In the genomic region with DNA sequence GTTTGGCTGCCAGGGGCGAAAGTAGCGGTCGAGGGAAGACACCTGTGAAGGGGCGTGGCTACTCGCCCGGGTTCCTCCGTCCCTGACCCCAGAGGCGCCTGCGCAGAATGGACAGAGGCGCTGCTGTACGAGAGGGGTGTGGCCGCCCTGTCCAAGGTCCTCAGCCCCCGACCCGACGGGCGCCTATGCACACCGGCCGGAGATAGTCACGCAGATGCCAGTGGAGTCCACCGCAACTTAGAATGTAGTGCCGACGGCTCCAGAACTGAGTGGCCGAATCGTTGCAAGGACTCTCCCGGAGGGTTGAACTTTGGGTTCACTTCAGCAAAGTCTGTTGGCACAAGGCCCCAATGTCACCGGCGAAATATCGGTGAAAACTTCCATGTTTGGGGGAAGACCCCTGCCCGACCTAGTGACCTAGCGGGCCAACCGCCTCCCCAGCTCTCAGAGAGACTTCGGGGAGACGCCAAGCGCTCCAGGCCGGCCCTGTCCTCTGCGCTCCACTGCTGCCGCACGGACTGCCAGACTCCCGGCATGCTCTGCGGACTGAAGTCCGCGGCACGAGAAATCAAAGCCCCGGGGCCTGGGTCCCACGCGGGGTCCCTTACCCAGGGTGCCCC, we compare ENCODE assay signal across 8 cellular contexts. TPM values are rescaled to one million over a fixed set of nuclear protein-coding genes. Genes with fewer than 3 reads are reported as not detected.
DNase-seq lines count a peak whose midpoint lies in the region; ATAC-seq and TF ChIP-seq lines count a peak whose summit lies in the region.

No MANE protein-coding gene starts in this region.

- peak overlapping the region; percentile 94 for H3K4me3 Mint-ChIP-seq in neural crest cell

- TF ChIP-seq POLR2A in stomach (IDR thresholded peaks at IDR 0.05), result no peak

- no peaks in the 10 kb centered on the region for H3K9me3 Mint-ChIP-seq in neural crest cell

- no peaks in the 10 kb centered on the region for H3K27me3 ChIP-seq in stomach

- H3K36me3 ChIP-seq in stomach, result no peaks in the 10 kb centered on the region

- H3K36me3 Mint-ChIP-seq in neural crest cell (ENCODE audit: low read depth), result no peaks in the 10 kb centered on the region

- H3K27me3 Mint-ChIP-seq in neural crest cell (ENCODE audit: low read depth), result peaks cover 22% of the 10 kb centered on the region

- no peaks in the 10 kb centered on the region for H3K9me3 ChIP-seq in stomach

- TF ChIP-seq CTCF in foreskin fibroblast (IDR thresholded peaks at IDR 0.05; ENCODE audit: low read depth, low read length), result no peak
- TF ChIP-seq CTCF in neural crest cell (conservative IDR thresholded peaks at IDR 0.05), result no peak
- TF ChIP-seq CTCF in stomach (IDR thresholded peaks at IDR 0.05), result peak in 1 of 7 experiments; percentile 7

- peak overlapping the region; percentile 100 for H3K27ac Mint-ChIP-seq in neural crest cell (ENCODE audit: unreplicated experiment)

- WGBS in stomach, 5 donors, result 0 to 1% (median 0%) methylated on average over 16 to 46 of the region's 46 CpGs

- DNase-seq in COLO829 (ENCODE audit: low spot score) (peak; percentile 28), HuH-7 (ENCODE audit: low spot score) (peak; percentile 99), foreskin fibroblast (peak in 1 of 2 donors; percentile 74), neural crest cell (ENCODE audit: low read depth, low spot score) (peak; percentile 75), stomach (peak; percentile 80)
- DNase-seq in activated effector memory CD4-positive, alpha-beta T cell treated with Interleukin-2 at 50 U/mL for 16 hours, result peak; percentile 66

- H3K4me1 Mint-ChIP-seq in neural crest cell, result peaks cover 28% of the 10 kb centered on the region

- TF ChIP-seq EP300 in stomach (IDR thresholded peaks at IDR 0.05), result no peak

- peaks cover 9 to 44% (median 20%) of the 10 kb centered on the region in 4 donors for H3K4me1 ChIP-seq in stomach

- peak overlapping the region; percentile 67 to 85 (median 81) for H3K27ac ChIP-seq in stomach

- ATAC-seq in GM21515 (IDR thresholded peaks at IDR 0.05; ENCODE audit: unreplicated experiment), result peak; percentile 55

- intact Hi-C loops in stomach (cut with DNase I; ENCODE audit: low total_unique reads), result no loop called here

- H3K4me3 ChIP-seq in foreskin fibroblast (ENCODE audit: low read depth in 1 of 2, low read length in 2 of 2) (peak overlapping the region; percentile 57 to 65), stomach (peak overlapping the region; percentile 65 to 84 (median 74))

TF ChIP-seq in PFSK-1, 5 proteins besides CTCF, POLR2A, EP300 and RAD21:
- no peak for TF ChIP-seq TAF1 (IDR thresholded peaks at IDR 0.05; ENCODE audit: borderline replicate concordance, insufficient read depth, low read length)
- peak; percentile 27 for TF ChIP-seq FOXP2 (optimal IDR thresholded peaks at IDR 0.05; ENCODE audit: borderline replicate concordance, extremely low read depth, extremely low read length, insufficient read depth)
- TF ChIP-seq REST (IDR thresholded peaks at IDR 0.05; ENCODE audit: insufficient read depth in 1 of 2, low read depth in 2 of 2, low read length in 2 of 2), result peak; percentile 80 to 89

RNA-seq across cellular contexts. Expression of gene RNU6-7, which starts 0.5 kb away (rescaled TPM):
- polyA plus RNA-seq in PFSK-1 (2012; ENCODE audit: insufficient read length, low read depth), result not detected
- not detected in 2 replicates for total RNA-seq in neural crest cell
- total RNA-seq in stomach, result not detected
- not detected for polyA plus RNA-seq in stomach

RNA-seq across cellular contexts. Expression of gene RNU6-8, which starts 1.8 kb away (rescaled TPM):
- polyA plus RNA-seq in PFSK-1 (2012; ENCODE audit: insufficient read length, low read depth), result not detected
- not detected in 2 replicates for total RNA-seq in neural crest cell
- not detected for total RNA-seq in stomach
- not detected for polyA plus RNA-seq in stomach
